Comparison of ENCODE assay signal across 8 cellular contexts in genomic region chr6:138572200-138572875, GRCh38.
DNase-seq lines count a peak whose midpoint lies in the region; ATAC-seq lines count a peak whose summit lies in the region.

No MANE protein-coding gene starts in this region.

- no peaks in the 10 kb centered on the region for H3K36me3 ChIP-seq in SJSA1

- peaks cover 26% of the 10 kb centered on the region for H3K4me1 ChIP-seq in SJSA1 (replicated peaks)

- peak overlapping the region; percentile 27 for H3K4me3 ChIP-seq in SJSA1

- H3K27ac Mint-ChIP-seq in effector memory CD8-positive, alpha-beta T cell, result no peak overlapping the region

- H3K9me3 ChIP-seq in SJSA1 (replicated peaks), result no peaks in the 10 kb centered on the region

- no peak for ATAC-seq in HG03460 (IDR thresholded peaks at IDR 0.05; ENCODE audit: unreplicated experiment)
- ATAC-seq in effector memory CD8-positive, alpha-beta T cell (replicated peaks), result no peak

- H3K4me3 Mint-ChIP-seq in effector memory CD8-positive, alpha-beta T cell, result peak overlapping the region in 1 of 2 donors; percentile 16

- H3K36me3 Mint-ChIP-seq in effector memory CD8-positive, alpha-beta T cell (ENCODE audit: insufficient read depth), result no peaks in the 10 kb centered on the region

- H3K27ac ChIP-seq in SJSA1, result no peak overlapping the region

- peak; percentile 81 for DNase-seq in ACHN
- peak; percentile 83 for DNase-seq in HT-29 (ENCODE audit: low spot score)
- peak; percentile 49 to 65 for DNase-seq in SJSA1 (ENCODE audit: low read depth in 1 of 2, low spot score in 2 of 2)
- DNase-seq in foreskin melanocyte, result peak; percentile 90
- peak; percentile 78 for DNase-seq in non-pigmented ciliary epithelial cell (ENCODE audit: low read depth)
- DNase-seq in effector memory CD8-positive, alpha-beta T cell, result no peak
- DNase-seq in middle frontal gyrus (ENCODE audit: extremely low spot score, low spot score), result no peak

- no peaks in the 10 kb centered on the region for H3K4me1 Mint-ChIP-seq in effector memory CD8-positive, alpha-beta T cell (ENCODE audit: low read depth in 2 of 2)

- in situ Hi-C loops in ACHN (cut with HindIII; ENCODE audit: low pct_ligation_motif_present, low pct_unique_long_range_greater_than_20kb, low sequenced_read_pairs), result no loop called here

- H3K27me3 ChIP-seq in SJSA1 (replicated peaks), result no peaks in the 10 kb centered on the region; the same call in 1 of the 2 replicates

- H3K9me3 Mint-ChIP-seq in effector memory CD8-positive, alpha-beta T cell, result no peaks in the 10 kb centered on the region

- peaks cover 8 to 23% of the 10 kb centered on the region in 2 donors for H3K27me3 Mint-ChIP-seq in effector memory CD8-positive, alpha-beta T cell

Comparison
In these comparisons a context has a peak if more than half of its experiments do, and no peak if none do; other contexts are left out.
1. DNase-seq: peak in ACHN (single experiment), HT-29 (single experiment), SJSA1 (2 of 2), foreskin melanocyte (single experiment) and non-pigmented ciliary epithelial cell (single experiment); none in effector memory CD8-positive, alpha-beta T cell (0 of 3) and middle frontal gyrus (single experiment).